In genomic region chr5:6404129-6404528, GRCh38 we compare ENCODE assay signal across 1 cellular context.
A peak's percentile ranks its signal among the peaks of the same experiment; 100 is the strongest.
TF ChIP-seq lines count a peak whose summit lies in the region.

No MANE protein-coding gene starts in this region.

TF ChIP-seq in K562, 482 proteins besides CTCF, POLR2A, EP300 and RAD21:
- 0 out of 2 replicates have a peak, but pooled peaks have one; percentile 39 for TF ChIP-seq RAD51 (IDR thresholded peaks at IDR 0.05; ENCODE audit: borderline replicate concordance, low read depth)
- TF ChIP-seq TAL1 (IDR thresholded peaks at IDR 0.05) = peak; percentile 23; the same call in 1 of the 2 replicates
- peak; percentile 69 for TF ChIP-seq USF2 (CRISPR knock-in tag; IDR thresholded peaks at IDR 0.05)
- no peak for TF ChIP-seq HDAC3 (IDR thresholded peaks at IDR 0.05; ENCODE audit: borderline replicate concordance, partially characterized antibody)
- peak; percentile 79 for TF ChIP-seq TFE3 (CRISPR knock-in tag; IDR thresholded peaks at IDR 0.05)
- TF ChIP-seq USF1 (CRISPR knock-in tag; IDR thresholded peaks at IDR 0.05) = peak; percentile 67
- TF ChIP-seq FOSL1 (tag; conservative IDR thresholded peaks at IDR 0.05) = peak; percentile 26; the same call in 1 of the 2 replicates
- TF ChIP-seq DMBX1 (CRISPR knock-in tag; IDR thresholded peaks at IDR 0.05; ENCODE audit: borderline replicate concordance) = no peak
- TF ChIP-seq C11orf30 (IDR thresholded peaks at IDR 0.05; ENCODE audit: low read depth) = no peak
- 0 out of 2 replicates have a peak, but pooled peaks have one; percentile 20 for TF ChIP-seq TCF3 (CRISPR knock-in tag; IDR thresholded peaks at IDR 0.05)
